ENCODE assay signal across 22 cellular contexts in genomic region chr4:168569909-168570276, GRCh38.
A peak's percentile ranks its signal among the peaks of the same experiment; 100 is the strongest.
DNase-seq lines count a peak whose midpoint lies in the region; ATAC-seq, FAIRE-seq and TF ChIP-seq lines count a peak whose summit lies in the region.
"Had no signal": no experiment of that assay in that cellular context is flagged by ENCODE, and none has a peak within 500 bp of the region (broad histone marks: within the 10 kb centered on the region; RNA-seq: fewer than 3 reads in every experiment).

No MANE protein-coding gene starts in this region.

- no peaks in the 10 kb centered on the region for H3K27me3 Mint-ChIP-seq in nephron (ENCODE audit: low read depth)
- H3K27me3 Mint-ChIP-seq: activated naive CD8-positive, alpha-beta T cell treated with anti-CD3 and anti-CD28 coated beads, Interleukin-2, amount 50 U/mL, for 24 hours had no signal

- BruUV-seq in mammary epithelial cell (replicated peaks; lab: Mats Ljungman, UMichigan), result no TSS peak

- H3K4me1 ChIP-seq in left ventricle myocardium inferior (peaks cover 55% of the 10 kb centered on the region), mammary epithelial cell (ENCODE audit: insufficient read depth, low read length) (peaks cover 22% of the 10 kb centered on the region), kidney (ENCODE audit: control insufficient read depth in 1 of 2, insufficient read depth in 1 of 2, low read depth in 1 of 2, low read length in 2 of 2) (no peaks in the 10 kb centered on the region)

- peak overlapping the region; percentile 42 for H3K9ac ChIP-seq in mammary epithelial cell (ENCODE audit: insufficient read depth, low read length)
- no peak overlapping the region for H3K9ac ChIP-seq in kidney (ENCODE audit: low read length in 2 of 2)

- no peaks in the 10 kb centered on the region for H3K36me3 Mint-ChIP-seq in nephron (ENCODE audit: low read depth)
- H3K36me3 Mint-ChIP-seq: memory B cell; stimulated activated naive B cell treated with anti-CD40 and anti-IgM and Interleukin-4, amounts not matched to agents 10 μg/mL and 1 μg/mL and 100 μg/mL, for 72 hours had no signal

- H3K36me3 ChIP-seq in left ventricle myocardium inferior, result no peaks in the 10 kb centered on the region
- H3K36me3 ChIP-seq in mammary epithelial cell (ENCODE audit: insufficient read depth, low read length), result no peaks in the 10 kb centered on the region
- no peaks in the 10 kb centered on the region for H3K36me3 ChIP-seq in kidney (ENCODE audit: control insufficient read depth in 1 of 2, insufficient read depth in 2 of 2, low read length in 2 of 2)
- H3K36me3 ChIP-seq: neutrophil had no signal

- CTCF ChIA-PET in mammary epithelial cell (lab: Charles Lee; ENCODE audit: low non-redundant PET), result no interaction called here

- DNase-seq in left ventricle myocardium inferior (no peak), Right ventricle myocardium inferior (ENCODE audit: missing footprints) (no peak), mammary epithelial cell (no peak), kidney (no peak), SIG-M5 (lab: John Stamatoyannopoulos, UW) (no peak), urothelium cell line (ENCODE audit: low spot score) (no peak)
- DNase-seq: activated CD4-positive, alpha-beta memory T cell treated with anti-CD3 and anti-CD28 coated beads, Interleukin-2, amount 10 ng/mL, durations not matched to agents 7 days and 5 days; activated naive CD8-positive, alpha-beta T cell treated with anti-CD3 and anti-CD28 coated beads, Interleukin-2, amount 50 U/mL, for 24 hours; AML-193; Calu3; central memory CD4-positive, alpha-beta T cell; effector memory CD8-positive, alpha-beta T cell; IMR-90; NCI-H226; OCI-M1; stimulated activated naive B cell treated with anti-CD40 and anti-IgM and Interleukin-4, amounts not matched to agents 10 μg/mL and 1 μg/mL and 100 μg/mL, for 72 hours had no signal

- in situ Hi-C loops in mammary epithelial cell (cut with MboI; ENCODE audit: low sequenced_read_pairs in 2 of 2), result no loop called here

- H3K27ac ChIP-seq in left ventricle myocardium inferior (replicated peaks) (peak overlapping the region; percentile 59), mammary epithelial cell (ENCODE audit: insufficient read depth, low read depth, low read length) (peak overlapping the region; percentile 75), kidney (ENCODE audit: low read depth in 2 of 2, low read length in 2 of 2) (no peak overlapping the region)
- H3K27ac ChIP-seq: foreskin keratinocyte, neutrophil had no signal

- 24% methylated on average over 10 of the region's 10 CpGs for WGBS in mammary epithelial cell (ENCODE audit: low coverage, missing lambda C conversion rate)

- TF ChIP-seq CTCF in left ventricle myocardium inferior (IDR thresholded peaks at IDR 0.05; ENCODE audit: borderline replicate concordance) (no peak), mammary epithelial cell (conservative IDR thresholded peaks at IDR 0.05 in 1 of 2, IDR thresholded peaks at IDR 0.05 in 1 of 2; ENCODE audit: extremely low read depth in 1 of 2, insufficient read depth in 1 of 2, low read depth in 1 of 2, low read length in 2 of 2) (no peak), nephron (IDR thresholded peaks at IDR 0.05; ENCODE audit: unreplicated experiment in 3 of 3) (no peak), kidney (IDR thresholded peaks at IDR 0.05; ENCODE audit: borderline replicate concordance, extremely low read depth, insufficient read depth) (no peak)

- ATAC-seq in Right ventricle myocardium inferior (no peak), GM19351 (IDR thresholded peaks at IDR 0.05; ENCODE audit: unreplicated experiment) (no peak)
- ATAC-seq: effector memory CD8-positive, alpha-beta T cell had no signal

- no peaks in the 10 kb centered on the region for H3K27me3 ChIP-seq in left ventricle myocardium inferior (ENCODE audit: low read depth)
- H3K27me3 ChIP-seq in mammary epithelial cell (ENCODE audit: insufficient read depth, low read length), result no peaks in the 10 kb centered on the region
- H3K27me3 ChIP-seq: foreskin keratinocyte, neutrophil had no signal

- peak overlapping the region in 1 of 3 experiments; percentile 23 for H3K4me3 Mint-ChIP-seq in nephron
- H3K4me3 Mint-ChIP-seq: activated CD4-positive, alpha-beta memory T cell treated with anti-CD3 and anti-CD28 coated beads, Interleukin-2, amount 10 ng/mL, durations not matched to agents 7 days and 5 days; activated naive CD8-positive, alpha-beta T cell treated with anti-CD3 and anti-CD28 coated beads, Interleukin-2, amount 50 U/mL, for 24 hours; activated T-helper 1 cell treated with anti-CD3 and anti-CD28 coated beads, Interleukin-12 subunit alpha, Interleukin-12 subunit beta, Interleukin-2, Interleukin-4 antibody, amounts not matched to agents 30 ng/mL and 10 ng/mL and 1 ng/mL, durations not matched to agents 14 hours and 24 hours and 36 hours; effector memory CD8-positive, alpha-beta T cell; memory B cell; stimulated activated naive B cell treated with anti-CD40 and anti-IgM and Interleukin-4, amounts not matched to agents 10 μg/mL and 1 μg/mL and 100 μg/mL, for 72 hours had no signal

- intact Hi-C loops in left ventricle myocardium inferior (cut with micrococcal nuclease), result no loop called here
- intact Hi-C loops in Right ventricle myocardium inferior (cut with DNase I), result no loop called here
- intact Hi-C loops in mammary epithelial cell (cut with micrococcal nuclease), result no loop called here
- intact Hi-C loops in kidney (cut with DNase I), result no loop called here

- no peaks in the 10 kb centered on the region for H4K20me1 ChIP-seq in mammary epithelial cell (ENCODE audit: insufficient read depth, low read length)

- peak overlapping the region in 2 of 3 experiments; percentile 15 to 29 for H3K27ac Mint-ChIP-seq in nephron
- H3K27ac Mint-ChIP-seq: activated CD4-positive, alpha-beta memory T cell treated with anti-CD3 and anti-CD28 coated beads, Interleukin-2, amount 10 ng/mL, durations not matched to agents 7 days and 5 days; activated T-helper 1 cell treated with anti-CD3 and anti-CD28 coated beads, Interleukin-12 subunit alpha, Interleukin-12 subunit beta, Interleukin-2, Interleukin-4 antibody, amounts not matched to agents 30 ng/mL and 10 ng/mL and 1 ng/mL, durations not matched to agents 14 hours and 24 hours and 36 hours; effector memory CD8-positive, alpha-beta T cell; memory B cell; stimulated activated naive B cell treated with anti-CD40 and anti-IgM and Interleukin-4, amounts not matched to agents 10 μg/mL and 1 μg/mL and 100 μg/mL, for 72 hours had no signal

- dilution Hi-C loops in mammary epithelial cell (cut with HindIII; ENCODE audit: low sequenced_read_pairs), result loop anchor here (25.0 kb wide), 1 partner anchor 258 kb away; the partner anchor contains the start of gene DDX60

- peak overlapping the region; percentile 74 for H3K4me2 ChIP-seq in mammary epithelial cell (ENCODE audit: insufficient read depth, low read depth, low read length)

- H3K4me1 Mint-ChIP-seq in nephron, result peaks cover 48% of the 10 kb centered on the region
- H3K4me1 Mint-ChIP-seq: activated CD4-positive, alpha-beta memory T cell treated with anti-CD3 and anti-CD28 coated beads, Interleukin-2, amount 10 ng/mL, durations not matched to agents 7 days and 5 days; memory B cell; stimulated activated naive B cell treated with anti-CD40 and anti-IgM and Interleukin-4, amounts not matched to agents 10 μg/mL and 1 μg/mL and 100 μg/mL, for 72 hours had no signal

- H3K9me3 ChIP-seq in left ventricle myocardium inferior (replicated peaks) (no peaks in the 10 kb centered on the region), mammary epithelial cell (replicated peaks; ENCODE audit: insufficient read depth, low read length) (no peaks in the 10 kb centered on the region), kidney (ENCODE audit: control insufficient read depth in 1 of 2, low read length in 2 of 2) (no peaks in the 10 kb centered on the region)
- H3K9me3 ChIP-seq: neutrophil had no signal

- peak overlapping the region; percentile 7 for H3K4me3 ChIP-seq in left ventricle myocardium inferior
- H3K4me3 ChIP-seq in mammary epithelial cell (replicated peaks in 1 of 3; ENCODE audit: insufficient read depth in 1 of 3, low read depth in 2 of 3, low read length in 3 of 3), result peak overlapping the region in 2 of 3 experiments; percentile 14 to 26
- no peak overlapping the region for H3K4me3 ChIP-seq in kidney (ENCODE audit: low read length in 2 of 2)

- FAIRE-seq in kidney (lab: Jason Lieb, UNC) (no peak), urothelium cell line (lab: Jason Lieb, UNC) (no peak)

- peak overlapping the region; percentile 73 for H2AFZ ChIP-seq in mammary epithelial cell (ENCODE audit: low read depth, low read length)

- H3K79me2 ChIP-seq in mammary epithelial cell (ENCODE audit: insufficient read depth, low read length), result no peaks in the 10 kb centered on the region

- H3K9me3 Mint-ChIP-seq in nephron, result no peaks in the 10 kb centered on the region
- H3K9me3 Mint-ChIP-seq: activated CD4-positive, alpha-beta memory T cell treated with anti-CD3 and anti-CD28 coated beads, Interleukin-2, amount 10 ng/mL, durations not matched to agents 7 days and 5 days; activated naive CD8-positive, alpha-beta T cell treated with anti-CD3 and anti-CD28 coated beads, Interleukin-2, amount 50 U/mL, for 24 hours; effector memory CD8-positive, alpha-beta T cell; memory B cell; stimulated activated naive B cell treated with anti-CD40 and anti-IgM and Interleukin-4, amounts not matched to agents 10 μg/mL and 1 μg/mL and 100 μg/mL, for 72 hours had no signal

Comparison
In these comparisons a context has a peak if more than half of its experiments do, and no peak if none do; other contexts are left out.
1. H3K27ac ChIP-seq: peak in left ventricle myocardium inferior (single experiment) and mammary epithelial cell (single experiment); none in kidney (0 of 2).
2. H3K4me3 ChIP-seq: peak in left ventricle myocardium inferior (single experiment) and mammary epithelial cell (2 of 3); none in kidney (0 of 2).